3 cellular contexts compared by ENCODE assay signal in the genomic region with DNA sequence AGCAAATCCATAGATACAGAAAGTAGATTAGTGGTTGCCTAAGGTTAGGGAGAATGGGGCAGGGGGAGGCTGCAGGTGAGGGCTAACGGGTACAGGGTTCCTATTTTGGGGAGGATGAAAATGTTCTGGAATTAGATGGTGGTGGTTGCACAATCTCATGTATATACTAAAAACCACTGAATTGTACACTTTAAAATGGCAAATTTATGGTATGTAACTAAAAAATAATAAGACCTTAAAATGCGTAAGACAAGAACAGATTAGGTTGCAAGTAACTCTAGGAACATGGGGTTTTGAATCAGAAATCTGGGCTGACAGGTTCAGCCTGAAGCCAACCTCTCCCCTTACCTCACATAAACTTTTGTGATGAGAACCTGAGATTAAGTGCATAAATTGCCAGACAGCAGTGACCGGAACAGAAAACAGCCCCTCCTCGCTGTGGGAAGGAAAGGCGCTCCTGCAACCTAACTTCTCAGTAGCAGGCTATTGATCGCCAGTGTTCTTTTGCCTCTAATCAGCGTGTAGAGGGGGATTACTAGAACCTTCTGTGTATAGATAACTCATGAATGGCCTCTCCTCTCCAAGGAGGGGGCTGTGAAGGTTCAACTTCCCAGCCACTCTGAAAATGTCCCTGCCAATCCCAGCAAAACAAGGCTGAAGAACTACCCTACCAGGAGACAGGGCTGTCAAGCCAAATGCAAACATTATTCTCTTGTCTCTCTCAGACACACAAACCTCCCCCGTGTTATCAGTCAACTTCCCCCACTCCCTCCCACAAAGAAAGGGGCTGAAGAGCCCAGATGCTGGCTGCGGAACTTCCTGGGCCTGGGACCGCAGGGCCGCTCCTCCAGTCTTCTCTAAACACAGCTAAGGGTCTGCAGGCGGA.
TF ChIP-seq lines count a peak whose summit lies in the region.

No MANE protein-coding gene starts in this region.

TF ChIP-seq in PFSK-1, 5 proteins besides CTCF, POLR2A, EP300 and RAD21:
- TF ChIP-seq SIN3A (IDR thresholded peaks at IDR 0.05; ENCODE audit: borderline replicate concordance, insufficient read depth, low read length) (peak; percentile 91; the same call in 1 of the 2 replicates), TAF1 (IDR thresholded peaks at IDR 0.05; ENCODE audit: borderline replicate concordance, insufficient read depth, low read length) (peak; percentile 67; the same call in 1 of the 2 replicates), POLR2AphosphoS5 (IDR thresholded peaks at IDR 0.05; ENCODE audit: low read depth, low read length) (peak; percentile 47; the same call in 1 of the 2 replicates), FOXP2 (optimal IDR thresholded peaks at IDR 0.05; ENCODE audit: borderline replicate concordance, extremely low read depth, extremely low read length, insufficient read depth) (no peak)
- TF ChIP-seq, protein P1, sequence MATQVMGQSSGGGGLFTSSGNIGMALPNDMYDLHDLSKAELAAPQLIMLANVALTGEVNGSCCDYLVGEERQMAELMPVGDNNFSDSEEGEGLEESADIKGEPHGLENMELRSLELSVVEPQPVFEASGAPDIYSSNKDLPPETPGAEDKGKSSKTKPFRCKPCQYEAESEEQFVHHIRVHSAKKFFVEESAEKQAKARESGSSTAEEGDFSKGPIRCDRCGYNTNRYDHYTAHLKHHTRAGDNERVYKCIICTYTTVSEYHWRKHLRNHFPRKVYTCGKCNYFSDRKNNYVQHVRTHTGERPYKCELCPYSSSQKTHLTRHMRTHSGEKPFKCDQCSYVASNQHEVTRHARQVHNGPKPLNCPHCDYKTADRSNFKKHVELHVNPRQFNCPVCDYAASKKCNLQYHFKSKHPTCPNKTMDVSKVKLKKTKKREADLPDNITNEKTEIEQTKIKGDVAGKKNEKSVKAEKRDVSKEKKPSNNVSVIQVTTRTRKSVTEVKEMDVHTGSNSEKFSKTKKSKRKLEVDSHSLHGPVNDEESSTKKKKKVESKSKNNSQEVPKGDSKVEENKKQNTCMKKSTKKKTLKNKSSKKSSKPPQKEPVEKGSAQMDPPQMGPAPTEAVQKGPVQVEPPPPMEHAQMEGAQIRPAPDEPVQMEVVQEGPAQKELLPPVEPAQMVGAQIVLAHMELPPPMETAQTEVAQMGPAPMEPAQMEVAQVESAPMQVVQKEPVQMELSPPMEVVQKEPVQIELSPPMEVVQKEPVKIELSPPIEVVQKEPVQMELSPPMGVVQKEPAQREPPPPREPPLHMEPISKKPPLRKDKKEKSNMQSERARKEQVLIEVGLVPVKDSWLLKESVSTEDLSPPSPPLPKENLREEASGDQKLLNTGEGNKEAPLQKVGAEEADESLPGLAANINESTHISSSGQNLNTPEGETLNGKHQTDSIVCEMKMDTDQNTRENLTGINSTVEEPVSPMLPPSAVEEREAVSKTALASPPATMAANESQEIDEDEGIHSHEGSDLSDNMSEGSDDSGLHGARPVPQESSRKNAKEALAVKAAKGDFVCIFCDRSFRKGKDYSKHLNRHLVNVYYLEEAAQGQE (IDR thresholded peaks at IDR 0.05; ENCODE audit: insufficient read depth in 1 of 2, low read depth in 2 of 2, low read length in 2 of 2) = 0 out of 4 replicates have a peak, but pooled peaks of 1 of the 2 experiments have one; percentile 21
TF ChIP-seq in PFSK-1: peak in this region for 4.

TF ChIP-seq in H1, 55 proteins besides CTCF, POLR2A, EP300 and RAD21:
- TF ChIP-seq RFX5 (IDR thresholded peaks at IDR 0.05; ENCODE audit: borderline replicate concordance, low read depth, low read length) (no peak), KDM5A (IDR thresholded peaks at IDR 0.05; ENCODE audit: low read length) (no peak), TEAD4 (IDR thresholded peaks at IDR 0.05; ENCODE audit: low read depth, low read length) (no peak), SP4 (IDR thresholded peaks at IDR 0.05; ENCODE audit: low read length) (no peak), RNF2 (IDR thresholded peaks at IDR 0.05; ENCODE audit: borderline replicate concordance, low read depth, low read length, missing control alignments, poor library complexity, severe bottlenecking) (no peak), KDM1A (IDR thresholded peaks at IDR 0.05; ENCODE audit: borderline replicate concordance, low read length) (no peak), SUZ12 (IDR thresholded peaks at IDR 0.05; ENCODE audit: low read length) (no peak), TCF12 (IDR thresholded peaks at IDR 0.05; ENCODE audit: low read depth, low read length) (no peak), BCL11A (IDR thresholded peaks at IDR 0.05; ENCODE audit: low read depth in 2 of 2, low read length in 2 of 2) (no peak)

TF ChIP-seq in GM12891, 5 proteins besides CTCF, POLR2A, EP300 and RAD21:
- TF ChIP-seq POU2F2 (IDR thresholded peaks at IDR 0.05; ENCODE audit: low read depth, low read length) = no peak
- no peak for TF ChIP-seq PAX5 (IDR thresholded peaks at IDR 0.05; ENCODE audit: insufficient read depth, low read length, severe bottlenecking)
- no peak for TF ChIP-seq TAF1 (IDR thresholded peaks at IDR 0.05; ENCODE audit: low read depth, low read length)
- TF ChIP-seq POLR2AphosphoS5 (IDR thresholded peaks at IDR 0.05; ENCODE audit: low read depth, low read length) = no peak
- no peak for TF ChIP-seq SPI1 (IDR thresholded peaks at IDR 0.05; ENCODE audit: low read depth, low read length)
